In the genomic region with DNA sequence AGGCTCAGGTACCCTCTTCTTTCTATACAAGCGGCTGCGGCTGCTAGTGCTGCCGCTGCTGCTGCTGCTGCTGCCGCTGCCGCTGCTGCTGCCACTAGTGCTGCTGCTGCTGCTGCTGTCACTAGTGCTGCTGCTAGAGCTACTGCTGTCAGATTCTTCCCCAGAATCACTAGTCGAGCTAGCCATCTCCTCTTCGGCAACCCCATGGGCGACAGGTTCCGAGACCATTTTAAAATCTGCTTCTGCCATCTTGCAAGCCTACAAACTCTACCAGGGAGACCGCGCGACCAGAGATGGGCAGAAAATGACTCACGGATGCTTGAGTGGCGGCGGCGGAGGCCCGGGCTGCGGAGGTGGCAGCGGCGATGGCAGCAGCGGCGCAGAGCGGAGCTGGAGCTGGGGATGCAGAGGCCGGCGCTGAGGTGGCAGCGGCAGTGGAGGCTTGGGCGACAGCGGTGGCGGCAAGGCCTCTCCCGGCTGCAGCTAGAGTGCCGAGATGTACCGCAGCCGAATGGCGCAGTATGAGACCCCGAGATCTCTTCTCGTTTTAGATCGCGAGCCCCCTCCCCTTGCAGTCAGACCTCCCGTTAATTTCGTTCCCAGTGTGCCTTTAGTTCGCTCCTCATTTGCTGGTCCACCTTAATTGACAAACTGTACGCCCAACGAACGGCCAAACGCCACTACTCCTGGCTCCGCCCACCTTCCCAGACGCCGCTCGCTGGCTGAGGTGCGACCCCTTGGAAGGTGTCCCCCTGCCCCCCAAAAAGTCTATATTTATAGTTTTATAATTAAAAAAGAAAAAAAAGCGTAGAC, we compare ENCODE assay signal across 8 cellular contexts. TPM values are rescaled to one million over a fixed set of nuclear protein-coding genes. Genes with fewer than 3 reads are reported as not detected.
DNase-seq lines count a peak whose midpoint lies in the region; ATAC-seq and TF ChIP-seq lines count a peak whose summit lies in the region.

A gene with protein sequence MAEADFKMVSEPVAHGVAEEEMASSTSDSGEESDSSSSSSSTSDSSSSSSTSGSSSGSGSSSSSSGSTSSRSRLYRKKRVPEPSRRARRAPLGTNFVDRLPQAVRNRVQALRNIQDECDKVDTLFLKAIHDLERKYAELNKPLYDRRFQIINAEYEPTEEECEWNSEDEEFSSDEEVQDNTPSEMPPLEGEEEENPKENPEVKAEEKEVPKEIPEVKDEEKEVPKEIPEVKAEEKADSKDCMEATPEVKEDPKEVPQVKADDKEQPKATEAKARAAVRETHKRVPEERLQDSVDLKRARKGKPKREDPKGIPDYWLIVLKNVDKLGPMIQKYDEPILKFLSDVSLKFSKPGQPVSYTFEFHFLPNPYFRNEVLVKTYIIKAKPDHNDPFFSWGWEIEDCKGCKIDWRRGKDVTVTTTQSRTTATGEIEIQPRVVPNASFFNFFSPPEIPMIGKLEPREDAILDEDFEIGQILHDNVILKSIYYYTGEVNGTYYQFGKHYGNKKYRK (minus strand): TSS at position 523 of the 813 bp plus-strand sequence. CDS start 274 bp downstream, at position 249.

- no peak for TF ChIP-seq CTCF in cardiac muscle cell (IDR thresholded peaks at IDR 0.05; ENCODE audit: low read depth, low read length)

- peak within 1 kb of the TSS; percentile 89 for H3K4me3 Mint-ChIP-seq in activated naive CD8-positive, alpha-beta T cell treated with anti-CD3 and anti-CD28 coated beads, Interleukin-2, amount 10 ng/mL, durations not matched to agents 7 days and 5 days

- H3K9me3 Mint-ChIP-seq in activated naive CD8-positive, alpha-beta T cell treated with anti-CD3 and anti-CD28 coated beads, Interleukin-2, amount 10 ng/mL, durations not matched to agents 7 days and 5 days, result no peaks in the 10 kb centered on the region

- peaks cover 3% of the 10 kb centered on the region for H3K27me3 Mint-ChIP-seq in activated naive CD8-positive, alpha-beta T cell treated with anti-CD3 and anti-CD28 coated beads, Interleukin-2, amount 10 ng/mL, durations not matched to agents 7 days and 5 days

- peak within 1 kb of the TSS; percentile 84 for H3K4me3 ChIP-seq in cardiac muscle cell

- POLR2A ChIA-PET in activated naive CD8-positive, alpha-beta T cell treated with anti-CD3 and anti-CD28 coated beads, Interleukin-2, amount 10 ng/mL, durations not matched to agents 7 days and 5 days (lab: Charles Lee), result no interaction called here

- no peaks in the 10 kb centered on the region for H3K36me3 Mint-ChIP-seq in activated naive CD8-positive, alpha-beta T cell treated with anti-CD3 and anti-CD28 coated beads, Interleukin-2, amount 10 ng/mL, durations not matched to agents 7 days and 5 days

- H3K36me3 ChIP-seq in ES-I3 (ENCODE audit: insufficient read depth, low read length) (no peaks in the 10 kb centered on the region), cardiac muscle cell (no peaks in the 10 kb centered on the region)

- H3K4me1 ChIP-seq in ES-I3 (ENCODE audit: insufficient read depth, low read length) (no peaks in the 10 kb centered on the region), cardiac muscle cell (ENCODE audit: low read depth) (peaks cover 9% of the 10 kb centered on the region)

- peak; percentile 49 for ATAC-seq in HG03159 (IDR thresholded peaks at IDR 0.05; ENCODE audit: unreplicated experiment)
- peak; percentile 87 for ATAC-seq in activated naive CD8-positive, alpha-beta T cell treated with anti-CD3 and anti-CD28 coated beads, Interleukin-2, amount 10 ng/mL, durations not matched to agents 7 days and 5 days (ENCODE audit: low read depth)

- in situ Hi-C loops in SK-MEL-5 (cut with HindIII; ENCODE audit: low pct_unique_long_range_greater_than_20kb, low sequenced_read_pairs), result no loop called here

- no peaks in the 10 kb centered on the region for H3K9me3 ChIP-seq in ES-I3 (ENCODE audit: control insufficient read depth, insufficient read depth, low read length)
- no peaks in the 10 kb centered on the region for H3K9me3 ChIP-seq in cardiac muscle cell (ENCODE audit: low read depth)

- H3K27ac ChIP-seq in cardiac muscle cell, result peak within 1 kb of the TSS; percentile 71

- H3K9ac ChIP-seq in ES-I3 (ENCODE audit: low read depth, low read length), result peak within 1 kb of the TSS; percentile 77

- peak within 1 kb of the TSS; percentile 82 for H3K27ac Mint-ChIP-seq in activated naive CD8-positive, alpha-beta T cell treated with anti-CD3 and anti-CD28 coated beads, Interleukin-2, amount 10 ng/mL, durations not matched to agents 7 days and 5 days

- DNase-seq in SK-MEL-5 (ENCODE audit: low read depth, low spot score), result peak; percentile 83
- DNase-seq in activated naive CD8-positive, alpha-beta T cell treated with anti-CD3 and anti-CD28 coated beads, Interleukin-2, amount 10 ng/mL, durations not matched to agents 7 days and 5 days, result peak; percentile 59
- peak; percentile 78 to 95 for DNase-seq in cardiac muscle cell (ENCODE audit: low read depth in 1 of 2, low spot score in 1 of 2)
- DNase-seq in occipital lobe (lab: John Stamatoyannopoulos, UW), result peak; percentile 74
- peak; percentile 89 for DNase-seq in superior temporal gyrus (ENCODE audit: extremely low spot score)
- no peak for DNase-seq in dermis blood vessel endothelial cell

- H3K27me3 ChIP-seq in cardiac muscle cell, result no peaks in the 10 kb centered on the region

- H3K4me1 Mint-ChIP-seq in activated naive CD8-positive, alpha-beta T cell treated with anti-CD3 and anti-CD28 coated beads, Interleukin-2, amount 10 ng/mL, durations not matched to agents 7 days and 5 days, result peaks cover 4% of the 10 kb centered on the region

RNA-seq across cellular contexts. Expression of the gene that starts here (rescaled TPM):
- 1.7 and 1.9 TPM in 2 replicates for total RNA-seq in SK-MEL-5 (2014; rRNA removed; shearing (Covaris generic))
- 2.2 and 2.3 TPM in 2 replicates for polyA plus RNA-seq in SK-MEL-5 (2015; cell fraction: cytosol; rRNA removed)
- polyA plus RNA-seq in SK-MEL-5 (2015; cell fraction: nucleus; rRNA removed), result 3.9 and 4.2 TPM in 2 replicates
- 1 to 10 TPM; 2.1 to 2.7 TPM for total RNA-seq in activated naive CD8-positive, alpha-beta T cell treated with anti-CD3 and anti-CD28 coated beads, Interleukin-2, amount 10 ng/mL, durations not matched to agents 7 days and 5 days
- total RNA-seq in cardiac muscle cell, result 61.4 and 67.6 TPM in 2 replicates
- polyA plus RNA-seq in cardiac muscle cell, result 79.1 and 89.5 TPM in 2 replicates
- total RNA-seq in occipital lobe, result 126 TPM
- 0.34 and 0.88 TPM in 2 replicates for total RNA-seq in dermis blood vessel endothelial cell

Comparison
In these comparisons a context has a peak if more than half of its experiments do, and no peak if none do; other contexts are left out.
1. RNA of the gene that starts here (total RNA-seq): 126 TPM in occipital lobe (single experiment) and 61.4 to 67.6 TPM in cardiac muscle cell; 2.1 to 2.7 TPM in activated naive CD8-positive, alpha-beta T cell treated with anti-CD3 and anti-CD28 coated beads, Interleukin-2, amount 10 ng/mL, durations not matched to agents 7 days and 5 days, 1.7 to 1.9 TPM in SK-MEL-5 and 0.34 to 0.88 TPM in dermis blood vessel endothelial cell; every median in the first group is over 10 times any median in the second.